ENCODE assay signal across 8 cellular contexts in the genomic region with DNA sequence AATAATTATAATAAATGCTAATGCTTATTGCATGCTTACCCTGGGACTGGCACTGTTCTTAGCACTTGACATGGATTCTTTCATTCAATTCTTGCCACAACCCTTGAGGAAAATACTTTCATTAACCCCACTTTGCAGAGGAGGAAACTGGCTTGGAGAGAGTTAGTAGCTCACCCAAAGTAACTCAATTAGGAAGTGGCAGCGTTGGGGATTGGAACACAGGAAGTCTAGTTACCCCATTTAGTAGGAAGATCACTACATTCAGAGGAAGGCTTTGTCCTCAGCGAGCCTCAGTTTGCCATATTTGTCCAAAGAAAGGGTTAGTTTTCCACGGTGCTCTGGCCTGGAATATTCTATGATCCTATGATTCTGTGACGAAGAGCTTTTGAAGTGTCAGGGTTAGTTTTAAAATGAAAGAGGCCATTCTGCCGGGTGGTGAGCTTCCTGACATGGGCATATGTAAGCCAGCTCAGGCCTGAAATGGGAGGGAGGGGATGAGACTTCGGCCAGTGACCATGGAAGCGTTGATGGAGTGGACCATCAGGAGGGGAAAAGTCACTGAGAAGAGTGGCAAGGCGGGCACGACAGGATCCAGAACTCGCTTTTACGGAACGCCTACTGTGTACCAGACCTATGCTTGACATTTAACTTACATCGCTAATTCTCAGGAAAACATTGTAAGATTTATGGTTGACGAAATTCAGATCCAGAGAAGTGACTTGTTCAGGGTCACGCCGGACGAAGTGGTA. TPM values are rescaled to one million over a fixed set of nuclear protein-coding genes. Genes with fewer than 3 reads are reported as not detected.
A peak's percentile ranks its signal among the peaks of the same experiment; 100 is the strongest.
DNase-seq lines count a peak whose midpoint lies in the region; ATAC-seq and TF ChIP-seq lines count a peak whose summit lies in the region.

No MANE protein-coding gene starts in this region.

- H3K27me3 ChIP-seq in BE2C (no peaks in the 10 kb centered on the region), HUES6 (ENCODE audit: control insufficient read depth, insufficient read depth, low read length) (no peaks in the 10 kb centered on the region), body of pancreas (no peaks in the 10 kb centered on the region), muscle layer of duodenum (ENCODE audit: low read depth, low read length) (no peaks in the 10 kb centered on the region)

- H3K27ac ChIP-seq in HUES6 (ENCODE audit: low read depth, low read length) (no peak overlapping the region), body of pancreas (peak overlapping the region; percentile 66 to 83 (median 75)), muscle layer of duodenum (ENCODE audit: low read length) (no peak overlapping the region)

- H3K36me3 ChIP-seq in BE2C: 0 out of 2 replicates have a peak, but pooled peaks cover 3% of the 10 kb centered on the region
- H3K36me3 ChIP-seq in HUES6 (ENCODE audit: control insufficient read depth, insufficient read depth, low read length): no peaks in the 10 kb centered on the region
- H3K36me3 ChIP-seq in body of pancreas (replicated peaks in 1 of 2; ENCODE audit: insufficient read depth in 1 of 2, low read depth in 2 of 2): no peaks in the 10 kb centered on the region
- H3K36me3 ChIP-seq in muscle layer of duodenum (ENCODE audit: control insufficient read depth in 1 of 2, insufficient read depth in 2 of 2, low read length in 2 of 2): no peaks in the 10 kb centered on the region

- H3K4me1 ChIP-seq in BE2C (peaks cover 21% of the 10 kb centered on the region), HUES6 (ENCODE audit: control insufficient read depth, insufficient read depth, low read length) (peaks cover 39% of the 10 kb centered on the region), body of pancreas (peaks cover 52% of the 10 kb centered on the region), muscle layer of duodenum (ENCODE audit: control insufficient read depth in 1 of 2, insufficient read depth in 2 of 2, low read length in 2 of 2) (peaks cover 13 to 20% of the 10 kb centered on the region in 2 donors)

- TF ChIP-seq CTCF in BE2C (IDR thresholded peaks at IDR 0.05; ENCODE audit: low read depth, low read length) (no peak), body of pancreas (IDR thresholded peaks at IDR 0.05) (no peak)

- intact Hi-C loops in body of pancreas (cut with DNase I): no loop called here

- ATAC-seq in body of pancreas: no peak
- ATAC-seq in HG02970 (IDR thresholded peaks at IDR 0.05; ENCODE audit: low FRiP score, unreplicated experiment): no peak

- DNase-seq in BE2C (no peak), body of pancreas (no peak), hippocampal formation (lab: John Stamatoyannopoulos, UW) (no peak), activated gamma-delta T cell treated with Interleukin-2 at 50 U/mL for 16 hours (no peak), nucleus accumbens (lab: John Stamatoyannopoulos, UW) (no peak)

- H3K9me3 ChIP-seq in BE2C (no peaks in the 10 kb centered on the region), HUES6 (ENCODE audit: control insufficient read depth, insufficient read depth, low read depth, low read length) (no peaks in the 10 kb centered on the region), body of pancreas (no peaks in the 10 kb centered on the region), muscle layer of duodenum (ENCODE audit: control insufficient read depth in 1 of 2, low read length in 2 of 2) (no peaks in the 10 kb centered on the region)

- peak overlapping the region; percentile 11 for H3K9ac ChIP-seq in HUES6 (ENCODE audit: low read length)

- 46 to 56% methylated on average over 17 of the region's 17 CpGs for WGBS in body of pancreas, 2 donors

- TF ChIP-seq POLR2A in body of pancreas (IDR thresholded peaks at IDR 0.05): no peak

- peak overlapping the region; percentile 85; the same call in 1 of the 2 replicates for H3K4me3 ChIP-seq in BE2C (ENCODE audit: low read depth, low read length)
- H3K4me3 ChIP-seq in HUES6 (ENCODE audit: low read depth, low read length): peak overlapping the region; percentile 93
- no peak overlapping the region for H3K4me3 ChIP-seq in body of pancreas
- H3K4me3 ChIP-seq in muscle layer of duodenum (ENCODE audit: low read depth in 1 of 2, low read length in 2 of 2): peak overlapping the region; percentile 81 to 88

RNA-seq across cellular contexts. Expression of a gene that starts 28.2 kb away (rescaled TPM):
- polyA plus RNA-seq in BE2C (2012; ENCODE audit: insufficient read depth, insufficient read length, low read depth): 24.5 TPM
- 10 to 100 TPM; 45.8 to 54.7 TPM for total RNA-seq in body of pancreas

Comparison
In these comparisons a context has a peak if more than half of its experiments do, and no peak if none do; other contexts are left out.
1. H3K4me3 ChIP-seq: peak in BE2C (single experiment), HUES6 (single experiment) and muscle layer of duodenum (2 of 2); none in body of pancreas (0 of 2).
2. H3K27ac ChIP-seq: peak in body of pancreas (4 of 4); none in HUES6 (single experiment) and muscle layer of duodenum (single experiment).